Comparison of ENCODE assay signal across 15 cellular contexts in genomic region chr2:102069311-102069974, GRCh38.
A peak's percentile ranks its signal among the peaks of the same experiment; 100 is the strongest.
DNase-seq lines count a peak whose midpoint lies in the region; ATAC-seq, FAIRE-seq and TF ChIP-seq lines count a peak whose summit lies in the region.
"Had no signal": no experiment of that assay in that cellular context is flagged by ENCODE, and none has a peak within 500 bp of the region (broad histone marks: within the 10 kb centered on the region; RNA-seq: fewer than 3 reads in every experiment).

No MANE protein-coding gene starts in this region.

- no peaks in the 10 kb centered on the region for H3K27me3 ChIP-seq in mesenchymal stem cell (ENCODE audit: control insufficient read depth in 1 of 2, insufficient read depth in 1 of 2, low read length in 2 of 2)
- H3K27me3 ChIP-seq in subcutaneous abdominal adipose tissue (ENCODE audit: control insufficient read depth in 5 of 5, insufficient read depth in 4 of 5, low read length in 5 of 5), result no peaks in the 10 kb centered on the region

- H2BK5ac ChIP-seq in mesenchymal stem cell (ENCODE audit: low read depth, low read length, poor library complexity, severe bottlenecking), result no peak overlapping the region

- peak overlapping the region; percentile 97 for H4K91ac ChIP-seq in mesenchymal stem cell (ENCODE audit: low read length)

- no peak overlapping the region for H3K4me2 ChIP-seq in mesenchymal stem cell (ENCODE audit: low read length, poor library complexity, severe bottlenecking)

- H3K4me3 Mint-ChIP-seq in activated T-helper 17 cell treated with anti-CD3 and anti-CD28 coated beads, Interleukin-2, amount 50 U/mL, for 72 hours, result no peak overlapping the region
- H3K4me3 Mint-ChIP-seq: neural crest cell had no signal

- ATAC-seq in GM18873 (IDR thresholded peaks at IDR 0.05; ENCODE audit: low FRiP score, unreplicated experiment), result no peak
- ATAC-seq in GM21526 (IDR thresholded peaks at IDR 0.05; ENCODE audit: low FRiP score, unreplicated experiment), result no peak
- ATAC-seq in activated T-helper 17 cell treated with anti-CD3 and anti-CD28 coated beads, Interleukin-2, amount 50 U/mL, for 72 hours (replicated peaks), result no peak
- ATAC-seq: activated naive CD4-positive, alpha-beta T cell treated with anti-CD3 and anti-CD28 coated beads, Interleukin-2, amount 50 U/mL, for 72 hours; Panc1 had no signal

- no peak overlapping the region for H2AFZ ChIP-seq in mesenchymal stem cell (ENCODE audit: low read depth, low read length)

- H3K79me1 ChIP-seq in mesenchymal stem cell (replicated peaks; ENCODE audit: low read length, poor library complexity, severe bottlenecking), result no peaks in the 10 kb centered on the region

- TF ChIP-seq POLR2A in erythroblast (IDR thresholded peaks at IDR 0.05; ENCODE audit: low read length), result no peak

- 76% methylated on average over 7 of the region's 8 CpGs for WGBS in mesenchymal stem cell

- no peaks in the 10 kb centered on the region for H3K36me3 Mint-ChIP-seq in activated T-helper 17 cell treated with anti-CD3 and anti-CD28 coated beads, Interleukin-2, amount 50 U/mL, for 72 hours (ENCODE audit: low read depth)

- peaks cover 20% of the 10 kb centered on the region for H3K4me1 Mint-ChIP-seq in activated T-helper 17 cell treated with anti-CD3 and anti-CD28 coated beads, Interleukin-2, amount 50 U/mL, for 72 hours

- H3K9me3 ChIP-seq in mesenchymal stem cell (ENCODE audit: control insufficient read depth, low read length), result peaks cover 2% of the 10 kb centered on the region
- no peaks in the 10 kb centered on the region for H3K9me3 ChIP-seq in subcutaneous abdominal adipose tissue (ENCODE audit: control insufficient read depth in 5 of 5, low read length in 5 of 5)

- H2BK12ac ChIP-seq in mesenchymal stem cell (ENCODE audit: low read length in 2 of 2), result peak overlapping the region; percentile 97 to 100

- peaks cover 6% of the 10 kb centered on the region for H3K9me3 Mint-ChIP-seq in activated T-helper 17 cell treated with anti-CD3 and anti-CD28 coated beads, Interleukin-2, amount 50 U/mL, for 72 hours

- H3K27ac Mint-ChIP-seq in activated T-helper 17 cell treated with anti-CD3 and anti-CD28 coated beads, Interleukin-2, amount 50 U/mL, for 72 hours, result no peak overlapping the region

- no peak overlapping the region for H3K23ac ChIP-seq in mesenchymal stem cell (ENCODE audit: low read length in 2 of 2)

- no peak overlapping the region for H2AK5ac ChIP-seq in mesenchymal stem cell (ENCODE audit: low read length, severe bottlenecking)

- DNase-seq in OCI-M1 (lab: John Stamatoyannopoulos, UW) (peak; percentile 87), erythroblast (lab: John Stamatoyannopoulos, UW) (peak; percentile 87 to 92), mesenchymal stem cell (no peak), RCC 7860 (ENCODE audit: low spot score) (no peak)
- DNase-seq: activated CD4-positive, CD25-positive, alpha-beta regulatory T cell treated with anti-CD3 and anti-CD28 coated beads, Interleukin-2, amount 50 U/mL, for 72 hours; activated CD8-positive, alpha-beta memory T cell treated with anti-CD3 and anti-CD28 coated beads, Interleukin-2, amount 50 U/mL, for 48 hours; Kasumi-1; NCI-H146 had no signal

- H3K4me1 ChIP-seq in mesenchymal stem cell (ENCODE audit: control insufficient read depth, insufficient read depth, low read depth, low read length) (peaks cover 12% of the 10 kb centered on the region), subcutaneous abdominal adipose tissue (ENCODE audit: control insufficient read depth in 5 of 5, insufficient read depth in 5 of 5, low read length in 5 of 5) (peaks cover 3 to 31% (median 27%) of the 10 kb centered on the region in 5 donors)

- H3K4me3 ChIP-seq in mesenchymal stem cell (ENCODE audit: insufficient read depth in 1 of 2, low read depth in 1 of 2, low read length in 2 of 2) (no peak overlapping the region), subcutaneous abdominal adipose tissue (ENCODE audit: low read depth in 1 of 5, low read length in 5 of 5) (no peak overlapping the region)

- H3K36me3 ChIP-seq in mesenchymal stem cell (ENCODE audit: control insufficient read depth in 1 of 2, insufficient read depth in 2 of 2, low read depth in 1 of 2, low read length in 2 of 2) (no peaks in the 10 kb centered on the region), subcutaneous abdominal adipose tissue (ENCODE audit: control insufficient read depth in 5 of 5, insufficient read depth in 5 of 5, low read length in 5 of 5) (no peaks in the 10 kb centered on the region)

- peak overlapping the region; percentile 99 for H2BK15ac ChIP-seq in mesenchymal stem cell (ENCODE audit: low read depth, poor library complexity, severe bottlenecking)

- peak overlapping the region; percentile 91 to 97 for H3K18ac ChIP-seq in mesenchymal stem cell (ENCODE audit: low read depth in 1 of 2, low read length in 2 of 2)

- peak overlapping the region in 1 of 2 experiments; percentile 80 for H3K14ac ChIP-seq in mesenchymal stem cell (ENCODE audit: low read length in 2 of 2)

- no peak for FAIRE-seq in RCC 7860 (lab: Jason Lieb, UNC)

- H3K9ac ChIP-seq in mesenchymal stem cell (ENCODE audit: low read length) (peak overlapping the region; percentile 81), subcutaneous abdominal adipose tissue (ENCODE audit: low read length in 5 of 5) (no peak overlapping the region)

- peak overlapping the region; percentile 50 to 83 for H3K4ac ChIP-seq in mesenchymal stem cell (ENCODE audit: low read depth in 1 of 2, low read length in 2 of 2)

- no peaks in the 10 kb centered on the region for H3K27me3 Mint-ChIP-seq in activated T-helper 17 cell treated with anti-CD3 and anti-CD28 coated beads, Interleukin-2, amount 50 U/mL, for 72 hours

- H3K27ac ChIP-seq in mesenchymal stem cell (ENCODE audit: low read length, poor library complexity, severe bottlenecking) (no peak overlapping the region), subcutaneous abdominal adipose tissue (ENCODE audit: low read depth, low read length) (peak overlapping the region; percentile 96)

- peak overlapping the region; percentile 90 for H2BK120ac ChIP-seq in mesenchymal stem cell (ENCODE audit: low read depth, low read length)

- H4K8ac ChIP-seq in mesenchymal stem cell (ENCODE audit: low read length), result peak overlapping the region; percentile 84

Comparison
In these comparisons a context has a peak if more than half of its experiments do, and no peak if none do; other contexts are left out.
1. DNase-seq: peak in OCI-M1 (single experiment) and erythroblast (2 of 2); none in mesenchymal stem cell (single experiment) and RCC 7860 (single experiment).